ENCODE assay signal across 8 cellular contexts in the genomic region with DNA sequence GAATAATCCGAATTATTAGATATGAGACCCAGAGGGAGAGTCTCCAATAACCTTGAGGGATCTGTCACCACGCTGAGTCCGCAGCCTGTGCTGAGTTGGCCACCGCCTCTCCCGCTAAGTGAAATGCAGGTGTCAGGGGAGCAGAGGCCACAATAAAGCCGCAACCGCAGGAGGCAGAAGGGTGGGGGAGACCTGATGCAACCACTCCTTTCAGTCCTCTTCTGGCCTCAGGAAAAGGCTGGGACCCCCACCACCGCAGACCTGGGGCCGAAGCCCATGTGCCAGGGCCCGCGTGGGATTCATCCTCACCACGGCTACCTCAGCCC. TPM values are rescaled to one million over a fixed set of nuclear protein-coding genes. Genes with fewer than 3 reads are reported as not detected.
DNase-seq lines count a peak whose midpoint lies in the region; ATAC-seq, FAIRE-seq and TF ChIP-seq lines count a peak whose summit lies in the region.

No MANE protein-coding gene starts in this region.

- peak overlapping the region; percentile 93 for H3K9ac ChIP-seq in astrocyte (ENCODE audit: low read length)

- H3K9me3 ChIP-seq in astrocyte (ENCODE audit: insufficient read depth, low read depth, low read length) (no peaks in the 10 kb centered on the region), stomach (peaks cover 0 to 4% (median 0%) of the 10 kb centered on the region in 4 donors)

- intact Hi-C loops in stomach (cut with DNase I; ENCODE audit: low total_unique reads) = no loop called here

- CTCF ChIA-PET in GM10248 (lab: Yijun Ruan, JAX) = no interaction called here

- TF ChIP-seq CTCF in GM10248 (IDR thresholded peaks at IDR 0.05; ENCODE audit: control extremely low read depth, extremely low read depth, low read depth, missing control alignments) (no peak), astrocyte (IDR thresholded peaks at IDR 0.05; ENCODE audit: insufficient read depth, low read depth, low read length) (no peak), stomach (IDR thresholded peaks at IDR 0.05) (no peak)

- peaks cover 31% of the 10 kb centered on the region for H3K27me3 Mint-ChIP-seq in IgD-negative memory B cell
- no peaks in the 10 kb centered on the region for H3K27me3 Mint-ChIP-seq in astrocyte (ENCODE audit: low read depth, unreplicated experiment)
- H3K27me3 Mint-ChIP-seq in naive thymus-derived CD8-positive, alpha-beta T cell = peaks cover 35 to 63% (median 42%) of the 10 kb centered on the region in 5 donors

- H3K36me3 ChIP-seq in astrocyte (ENCODE audit: insufficient read depth, low read length) (peaks cover 3% of the 10 kb centered on the region), stomach (no peaks in the 10 kb centered on the region)

- no peak for TF ChIP-seq EP300 in stomach (IDR thresholded peaks at IDR 0.05)

- H3K36me3 Mint-ChIP-seq in IgD-negative memory B cell = no peaks in the 10 kb centered on the region
- peaks cover 12% of the 10 kb centered on the region for H3K36me3 Mint-ChIP-seq in astrocyte (ENCODE audit: low read depth, unreplicated experiment)
- H3K36me3 Mint-ChIP-seq in naive thymus-derived CD8-positive, alpha-beta T cell = no peaks in the 10 kb centered on the region

- peak; percentile 52 for DNase-seq in GM10248 (ENCODE audit: extremely low spot score)
- DNase-seq in astrocyte (ENCODE audit: low read depth) = no peak
- DNase-seq in iris pigment epithelial cell (ENCODE audit: low read depth) = peak; percentile 51
- DNase-seq in stomach = no peak
- no peak for DNase-seq in HUDEP-2 (lab: John Stamatoyannopoulos, UW; ENCODE audit: unreplicated experiment in 76 of 76)
- no peak for DNase-seq in OCI-M2 (lab: John Stamatoyannopoulos, UW; ENCODE audit: unreplicated experiment)
- no peak for DNase-seq in naive thymus-derived CD8-positive, alpha-beta T cell

- H3K4me3 ChIP-seq in astrocyte (ENCODE audit: insufficient read depth, low read depth, low read length) (peak overlapping the region; percentile 94), stomach (peak overlapping the region; percentile 64 to 82 (median 69))

- peak overlapping the region; percentile 97 for H3K4me2 ChIP-seq in astrocyte (ENCODE audit: low read length)

- peak overlapping the region; percentile 75 for H3K27ac ChIP-seq in astrocyte (ENCODE audit: low read depth, low read length)
- peak overlapping the region; percentile 69 to 88 (median 81) for H3K27ac ChIP-seq in stomach

- H3K4me3 Mint-ChIP-seq in IgD-negative memory B cell = peak overlapping the region; percentile 7 to 74 (median 46)
- H3K4me3 Mint-ChIP-seq in astrocyte (ENCODE audit: unreplicated experiment) = peak overlapping the region; percentile 94
- peak overlapping the region in 5 of 10 donors; percentile 13 to 51 (median 49) for H3K4me3 Mint-ChIP-seq in naive thymus-derived CD8-positive, alpha-beta T cell

- H3K9me3 Mint-ChIP-seq in IgD-negative memory B cell (peaks cover 0 to 4% (median 0%) of the 10 kb centered on the region in 3 donors), astrocyte (ENCODE audit: unreplicated experiment) (no peaks in the 10 kb centered on the region)
- peaks cover 0 to 3% (median 0%) of the 10 kb centered on the region in 9 donors for H3K9me3 Mint-ChIP-seq in naive thymus-derived CD8-positive, alpha-beta T cell

- POLR2A ChIA-PET in GM10248 (lab: Yijun Ruan, JAX) = no interaction called here
- POLR2A ChIA-PET in naive thymus-derived CD8-positive, alpha-beta T cell (lab: Charles Lee) = no interaction called here

- no peak for FAIRE-seq in astrocyte (lab: Jason Lieb, UNC)

- H2AFZ ChIP-seq in astrocyte (ENCODE audit: low read depth, low read length) = peak overlapping the region; percentile 51

- H4K20me1 ChIP-seq in astrocyte (ENCODE audit: insufficient read depth, low read length) = peaks cover 37% of the 10 kb centered on the region

- H3K79me2 ChIP-seq in astrocyte (ENCODE audit: insufficient read depth, low read length) = peaks cover 55% of the 10 kb centered on the region

- no peak for ATAC-seq in naive thymus-derived CD8-positive, alpha-beta T cell

- H3K4me1 ChIP-seq in astrocyte (ENCODE audit: insufficient read depth, low read length) (peaks cover 28% of the 10 kb centered on the region), stomach (peaks cover 0 to 50% (median 35%) of the 10 kb centered on the region in 4 donors)

- WGBS in stomach, 5 donors = 0 to 6% (median 2%) methylated on average over 11 to 12 of the region's 12 CpGs

- peaks cover 0 to 8% (median 8%) of the 10 kb centered on the region in 3 donors for H3K4me1 Mint-ChIP-seq in IgD-negative memory B cell
- H3K4me1 Mint-ChIP-seq in astrocyte (ENCODE audit: low read depth, unreplicated experiment) = peaks cover 30% of the 10 kb centered on the region
- peaks cover 4 to 18% (median 13%) of the 10 kb centered on the region in 4 donors for H3K4me1 Mint-ChIP-seq in naive thymus-derived CD8-positive, alpha-beta T cell

- H3K27ac Mint-ChIP-seq in IgD-negative memory B cell (no peak overlapping the region), astrocyte (ENCODE audit: unreplicated experiment) (peak overlapping the region; percentile 94)
- peak overlapping the region in 1 of 10 donors; percentile 75 for H3K27ac Mint-ChIP-seq in naive thymus-derived CD8-positive, alpha-beta T cell

- TF ChIP-seq POLR2A in stomach (IDR thresholded peaks at IDR 0.05) = no peak

- H3K27me3 ChIP-seq in astrocyte (ENCODE audit: insufficient read depth, low read length) (no peaks in the 10 kb centered on the region), stomach (peaks cover 3 to 42% (median 25%) of the 10 kb centered on the region in 3 donors)

RNA-seq across cellular contexts. Expression of a gene that starts 0.6 kb away (rescaled TPM):
- polyA plus RNA-seq in IgD-negative memory B cell (0.10 TPM), stomach (1 to 10 TPM; 2.1 to 3.1 (median 2.4) TPM)
- total RNA-seq in astrocyte (386 and 476 TPM in 2 replicates), stomach (100 to 1,000 TPM in 2 of 5 donors, 10 to 100 TPM in 3; 10.4 to 985 (median 98.6) TPM)
- total RNA-seq in naive thymus-derived CD8-positive, alpha-beta T cell = not detected
- under 1 TPM; 0.08 to 0.46 (median 0.36) TPM for polyA plus RNA-seq in naive thymus-derived CD8-positive, alpha-beta T cell

Comparison
In these comparisons a context has a peak if more than half of its experiments do, and no peak if none do; other contexts are left out.
1. DNase-seq: peak in GM10248 (single experiment) and iris pigment epithelial cell (single experiment); none in astrocyte (single experiment), stomach (single experiment), HUDEP-2 (0 of 76), OCI-M2 (single experiment) and naive thymus-derived CD8-positive, alpha-beta T cell (0 of 10).
2. RNA of a gene that starts 0.6 kb away (total RNA-seq): 386 to 476 TPM in astrocyte and 10.4 to 985 TPM in stomach; not detected in naive thymus-derived CD8-positive, alpha-beta T cell; every median in the first group is over 10 times any median in the second.